Comparison of ENCODE assay signal across 19 cellular contexts in genomic region chr1:193581338-193581737, GRCh38.
"Had no signal": no experiment of that assay in that cellular context is flagged by ENCODE, and none has a peak within 500 bp of the region (broad histone marks: within the 10 kb centered on the region; RNA-seq: fewer than 3 reads in every experiment).

No MANE protein-coding gene starts in this region.

- H3K4me3 ChIP-seq: colonic mucosa, left lung, pancreas, thyroid gland had no signal

- H3K4me3 Mint-ChIP-seq: activated CD4-positive, alpha-beta T cell treated with anti-CD3 and anti-CD28 coated beads for 36 hours; activated naive CD8-positive, alpha-beta T cell treated with anti-CD3 and anti-CD28 coated beads for 36 hours; central memory CD8-positive, alpha-beta T cell; endodermal cell; naive thymus-derived CD4-positive, alpha-beta T cell; stimulated activated naive B cell treated with anti-CD40 and anti-IgM and Interleukin-4, amounts not matched to agents 10 μg/mL and 1 μg/mL and 100 μg/mL, for 72 hours; T-cell; WTC11 had no signal

- H3K4me1 ChIP-seq: colonic mucosa, foreskin keratinocyte, left lung, pancreas, thyroid gland had no signal

- ATAC-seq: activated CD4-positive, alpha-beta T cell treated with anti-CD3 and anti-CD28 coated beads for 36 hours; foreskin keratinocyte; left lung; naive thymus-derived CD4-positive, alpha-beta T cell; pancreas; sciatic nerve; stimulated activated naive B cell treated with anti-CD40 and anti-IgM and Interleukin-4, amounts not matched to agents 10 μg/mL and 1 μg/mL and 100 μg/mL, for 72 hours; T-cell; WTC11 had no signal

- H3K9me3 Mint-ChIP-seq: central memory CD8-positive, alpha-beta T cell had no signal

- H3K27me3 ChIP-seq: brain microvascular endothelial cell, colonic mucosa, left lung, pancreas, thyroid gland had no signal

- H3K27ac ChIP-seq: brain microvascular endothelial cell, colonic mucosa, foreskin keratinocyte, left lung, pancreas, thyroid gland had no signal

- H3K4me1 Mint-ChIP-seq: activated CD4-positive, alpha-beta T cell treated with anti-CD3 and anti-CD28 coated beads for 36 hours; activated naive CD8-positive, alpha-beta T cell treated with anti-CD3 and anti-CD28 coated beads for 36 hours; central memory CD8-positive, alpha-beta T cell; stimulated activated naive B cell treated with anti-CD40 and anti-IgM and Interleukin-4, amounts not matched to agents 10 μg/mL and 1 μg/mL and 100 μg/mL, for 72 hours; WTC11 had no signal

- H3K36me3 ChIP-seq: brain microvascular endothelial cell, colonic mucosa, left lung, pancreas, thyroid gland had no signal

- H3K36me3 Mint-ChIP-seq: WTC11 had no signal

- DNase-seq: activated CD4-positive, alpha-beta T cell treated with anti-CD3 and anti-CD28 coated beads for 36 hours; activated CD4-positive, alpha-beta T cell treated with anti-CD3 and anti-CD28 coated beads, Interleukin-2, amount 50 U/mL, for 48 hours; activated naive CD8-positive, alpha-beta T cell treated with anti-CD3 and anti-CD28 coated beads for 36 hours; brain microvascular endothelial cell; colonic mucosa; endodermal cell; foreskin keratinocyte; hypothalamus; islet precursor cell; left lung; naive thymus-derived CD4-positive, alpha-beta T cell; pancreas; stimulated activated CD4-positive, alpha-beta T cell treated with anti-CD3 and anti-CD28 coated beads, Interleukin-4, amount 100 ng/mL, for 4 hours; stimulated activated naive B cell treated with anti-CD40 and anti-IgM and Interleukin-4, amounts not matched to agents 10 μg/mL and 1 μg/mL and 100 μg/mL, for 72 hours; T-cell; thyroid gland had no signal

- H3K9me3 ChIP-seq: colonic mucosa, left lung, pancreas, thyroid gland had no signal

- H3K27ac Mint-ChIP-seq: activated CD4-positive, alpha-beta T cell treated with anti-CD3 and anti-CD28 coated beads for 36 hours; activated naive CD8-positive, alpha-beta T cell treated with anti-CD3 and anti-CD28 coated beads for 36 hours; endodermal cell; naive thymus-derived CD4-positive, alpha-beta T cell; stimulated activated naive B cell treated with anti-CD40 and anti-IgM and Interleukin-4, amounts not matched to agents 10 μg/mL and 1 μg/mL and 100 μg/mL, for 72 hours; T-cell; WTC11 had no signal

- H3K27me3 Mint-ChIP-seq: activated CD4-positive, alpha-beta T cell treated with anti-CD3 and anti-CD28 coated beads for 36 hours; activated naive CD8-positive, alpha-beta T cell treated with anti-CD3 and anti-CD28 coated beads for 36 hours; naive thymus-derived CD4-positive, alpha-beta T cell; T-cell had no signal
